ENCODE assay signal across 21 cellular contexts in genomic region chr5:102314328-102314727, GRCh38. TPM values are rescaled to one million over a fixed set of nuclear protein-coding genes. Genes with fewer than 3 reads are reported as not detected.
DNase-seq lines count a peak whose midpoint lies in the region; ATAC-seq, FAIRE-seq and TF ChIP-seq lines count a peak whose summit lies in the region.
"Had no signal": no experiment of that assay in that cellular context is flagged by ENCODE, and none has a peak within 500 bp of the region (broad histone marks: within the 10 kb centered on the region; RNA-seq: fewer than 3 reads in every experiment).

No MANE protein-coding gene starts in this region.

- TF ChIP-seq RAD21 in K562 (CRISPR knock-in tag; conservative IDR thresholded peaks at IDR 0.05 in 1 of 2, IDR thresholded peaks at IDR 0.05 in 1 of 2), result no peak

- H3K9me3 ChIP-seq in breast epithelium, result no peaks in the 10 kb centered on the region
- H3K9me3 ChIP-seq in Loucy (ENCODE audit: insufficient read depth, low read depth, low read length), result no peaks in the 10 kb centered on the region
- no peaks in the 10 kb centered on the region for H3K9me3 ChIP-seq in K562 (replicated peaks; ENCODE audit: control insufficient read depth, insufficient read depth, low read depth, low read length)
- H3K9me3 ChIP-seq: SK-N-SH had no signal

- H4K20me1 ChIP-seq in Loucy (ENCODE audit: insufficient read depth, low read length, poor library complexity, severe bottlenecking) (no peaks in the 10 kb centered on the region), K562 (replicated peaks; ENCODE audit: control insufficient read depth, insufficient read depth, low read length) (no peaks in the 10 kb centered on the region)

- H3K4me2 ChIP-seq in Loucy (ENCODE audit: low read depth, low read length, poor library complexity, severe bottlenecking) (peak overlapping the region; percentile 51), K562 (ENCODE audit: insufficient read depth, low read length) (no peak overlapping the region)
- H3K4me2 ChIP-seq: KMS-11, SK-N-SH had no signal

- TF ChIP-seq EP300 in K562 (IDR thresholded peaks at IDR 0.05; ENCODE audit: low read length), result no peak

- no peak overlapping the region for H3K27ac Mint-ChIP-seq in MCF 10A (ENCODE audit: low read depth, unreplicated experiment)
- H3K27ac Mint-ChIP-seq: CD4-positive, CD25-positive, alpha-beta regulatory T cell; T-cell had no signal

- in situ Hi-C loops in K562 (cut with MboI), result no loop called here

- TF ChIP-seq CTCF in MCF 10A (IDR thresholded peaks at IDR 0.05; ENCODE audit: unreplicated experiment) (no peak), breast epithelium (IDR thresholded peaks at IDR 0.05) (no peak), Loucy (conservative IDR thresholded peaks at IDR 0.05; ENCODE audit: low read length) (no peak), K562 (IDR thresholded peaks at IDR 0.05 in 2 of 3, conservative IDR thresholded peaks at IDR 0.05 in 1 of 3; ENCODE audit: insufficient read depth in 2 of 3, low read depth in 1 of 3, low read length in 3 of 3) (no peak)

- no peak for ATAC-seq in K562
- ATAC-seq: T-cell had no signal

- 0% methylated on average over 1 of the region's 1 CpG for WGBS in K562 (ENCODE audit: insufficient coverage, low coverage, missing lambda C conversion rate)

- H3K79me2 ChIP-seq in Loucy (ENCODE audit: insufficient read depth, low read length), result no peaks in the 10 kb centered on the region
- no peaks in the 10 kb centered on the region for H3K79me2 ChIP-seq in K562 (ENCODE audit: control insufficient read depth, insufficient read depth, low read length)

- FAIRE-seq in K562 (lab: Jason Lieb, UNC), result no peak
- FAIRE-seq: GM18507 had no signal

- no peaks in the 10 kb centered on the region for H3F3A ChIP-seq in Loucy (ENCODE audit: low read depth)

- H3K27me3 ChIP-seq in breast epithelium (no peaks in the 10 kb centered on the region), Loucy (ENCODE audit: insufficient read depth, low read length, poor library complexity, severe bottlenecking) (no peaks in the 10 kb centered on the region), K562 (ENCODE audit: control insufficient read depth in 2 of 2, insufficient read depth in 2 of 2, low read length in 2 of 2) (no peaks in the 10 kb centered on the region)

- no peaks in the 10 kb centered on the region for H3K36me3 Mint-ChIP-seq in MCF 10A (ENCODE audit: insufficient read depth, unreplicated experiment)
- H3K36me3 Mint-ChIP-seq: CD4-positive, CD25-positive, alpha-beta regulatory T cell; T-cell had no signal

- H3K27me3 Mint-ChIP-seq in MCF 10A (ENCODE audit: insufficient read depth, unreplicated experiment), result no peaks in the 10 kb centered on the region
- H3K27me3 Mint-ChIP-seq: CD4-positive, CD25-positive, alpha-beta regulatory T cell; T-cell had no signal

- no peaks in the 10 kb centered on the region for H3K9me1 ChIP-seq in K562 (ENCODE audit: control insufficient read depth, insufficient read depth, low read length)

- H3K9ac ChIP-seq in Loucy (ENCODE audit: low read depth, low read length, poor library complexity, severe bottlenecking) (peak overlapping the region; percentile 33), K562 (ENCODE audit: insufficient read depth in 1 of 2, low read depth in 2 of 2, low read length in 2 of 2) (no peak overlapping the region)
- H3K9ac ChIP-seq: GM23248, KMS-11, SK-N-SH had no signal

- DNase-seq in MCF 10A (ENCODE audit: unreplicated experiment) (peak; percentile 23), breast epithelium (ENCODE audit: low spot score in 2 of 2) (no peak), K562 (ENCODE audit: extremely low read depth in 1 of 4, low spot score in 3 of 4) (no peak), C1 segment of cervical spinal cord (lab: John Stamatoyannopoulos, UW) (no peak), NCI-H187 treated with DMSO at 0.1 percent for 48 hours (lab: John Stamatoyannopoulos, UW) (no peak), NCI-H524 treated with DMSO at 0.1 percent for 48 hours (lab: John Stamatoyannopoulos, UW) (no peak)
- DNase-seq: Calu3; CD4-positive, CD25-positive, alpha-beta regulatory T cell; GM23248; HCEC 1CT; MM.1S; NCI-H1092 treated with DMSO at 0.1 percent for 48 hours; NCI-H1694 treated with DMSO at 0.1 percent for 48 hours; NCI-H2227 treated with DMSO at 0.1 percent for 48 hours; SHP77; T-cell; T-helper 9 cell had no signal

- H3K36me3 ChIP-seq in breast epithelium (no peaks in the 10 kb centered on the region), Loucy (ENCODE audit: insufficient read depth, low read length) (no peaks in the 10 kb centered on the region), K562 (ENCODE audit: control insufficient read depth, insufficient read depth, low read length) (no peaks in the 10 kb centered on the region)

- no peak overlapping the region for H3K4me3 Mint-ChIP-seq in MCF 10A (ENCODE audit: unreplicated experiment)
- H3K4me3 Mint-ChIP-seq: CD4-positive, CD25-positive, alpha-beta regulatory T cell; T-cell had no signal

- H3K9me3 Mint-ChIP-seq in MCF 10A (ENCODE audit: unreplicated experiment), result no peaks in the 10 kb centered on the region
- H3K9me3 Mint-ChIP-seq: T-cell had no signal

- H3K4me1 Mint-ChIP-seq in MCF 10A (ENCODE audit: insufficient read depth, unreplicated experiment), result no peaks in the 10 kb centered on the region
- H3K4me1 Mint-ChIP-seq: CD4-positive, CD25-positive, alpha-beta regulatory T cell; T-cell had no signal

- CTCF ChIA-PET in MCF 10A (lab: Yijun Ruan, JAX), result no interaction called here
- CTCF ChIA-PET in K562 (lab: Yijun Ruan, JAX; ENCODE audit: low intra/inter-chr PET ratio), result no interaction called here

- no peak for TF ChIP-seq POLR2A in breast epithelium (IDR thresholded peaks at IDR 0.05)
- no peak for TF ChIP-seq POLR2A in K562 (conservative IDR thresholded peaks at IDR 0.05)

- H3K4me1 ChIP-seq in breast epithelium, result no peaks in the 10 kb centered on the region
- H3K4me1 ChIP-seq in Loucy (ENCODE audit: insufficient read depth, low read length, poor library complexity, severe bottlenecking), result peaks cover 15% of the 10 kb centered on the region
- H3K4me1 ChIP-seq in K562 (replicated peaks in 1 of 2; ENCODE audit: control insufficient read depth in 2 of 2, insufficient read depth in 2 of 2, low read length in 2 of 2), result no peaks in the 10 kb centered on the region

- H2AFZ ChIP-seq in Loucy (ENCODE audit: low read length) (no peak overlapping the region), K562 (ENCODE audit: low read depth, low read length) (no peak overlapping the region)
- H2AFZ ChIP-seq: GM23248 had no signal

- no peak overlapping the region for H3K4me3 ChIP-seq in breast epithelium
- H3K4me3 ChIP-seq in Loucy (ENCODE audit: low read length, poor library complexity, severe bottlenecking), result no peak overlapping the region
- no peak overlapping the region for H3K4me3 ChIP-seq in K562
- H3K4me3 ChIP-seq: GM23248 had no signal

- POLR2A ChIA-PET in MCF 10A (lab: Yijun Ruan, JAX), result interaction anchor here (0.6 kb wide), 1 partner anchor 944 kb away, joined by 3 read pairs; the partner anchor contains the start of gene MACIR
- POLR2A ChIA-PET in K562 (lab: Yijun Ruan, JAX), result no interaction called here

- no peak overlapping the region for H3K27ac ChIP-seq in breast epithelium
- no peak overlapping the region for H3K27ac ChIP-seq in K562 (ENCODE audit: extremely low read depth, low read depth, low read length)
- H3K27ac ChIP-seq: GM23248, KMS-11 had no signal

- no TSS peak for BruUV-seq in MCF 10A (replicated peaks; lab: Mats Ljungman, UMichigan)
- no TSS peak for BruUV-seq in K562 (replicated peaks; lab: Mats Ljungman, UMichigan)

- no peaks in the 10 kb centered on the region for H3K9me2 ChIP-seq in Loucy (replicated peaks; ENCODE audit: low read depth, low read length)
- H3K9me2 ChIP-seq: SK-N-SH had no signal

- intact Hi-C loops in MCF 10A (cut with micrococcal nuclease) (no loop called here), breast epithelium (cut with DNase I; ENCODE audit: low total_unique reads) (no loop called here), K562 (cut with micrococcal nuclease) (no loop called here)

TF ChIP-seq in K562, 482 proteins besides CTCF, POLR2A, EP300 and RAD21:
- TF ChIP-seq NFIX (CRISPR knock-in tag; IDR thresholded peaks at IDR 0.05; ENCODE audit: low read depth), result peak; percentile 33; the same call in 1 of the 2 replicates
- peak; percentile 60 for TF ChIP-seq NFIC (IDR thresholded peaks at IDR 0.05)
- TF ChIP-seq ZNF785 (CRISPR knock-in tag; IDR thresholded peaks at IDR 0.05), result no peak
TF ChIP-seq in K562: peak in this region for 2.

RNA-seq across cellular contexts. Expression of gene SLCO4C1, which starts 18.2 kb away (rescaled TPM):
- total RNA-seq in MCF 10A (2022) (not detected in 2 replicates), breast epithelium (under 1 TPM in 2 of 3 donors, not detected in 1; 0.66 to 0.73 TPM), K562 (2014; rRNA removed) (0.04 and 0.09 TPM in 2 replicates), K562 (2014; rRNA removed; fragmentation: Illumina TruSeq; extraction: Trizol) (0.15 and 0.16 TPM in 2 replicates), K562 (2015; rRNA removed; fragmentation: Illumina TruSeq; extraction: Trizol) (0.07 and 0.11 TPM in 2 replicates), K562 (2021) (0.11 and 0.16 TPM in 2 replicates)
- total RNA-seq in K562 (2011; cell fraction: chromatin; rRNA removed; ENCODE audit: low replicate concordance), result 0.49 and 0.63 TPM in 2 replicates
- total RNA-seq in K562 (2011; cell fraction: nucleolus; rRNA removed), result 0.39 and 0.50 TPM in 2 replicates
- 0.59 and 1.1 TPM in 2 replicates for total RNA-seq in K562 (2011; cell fraction: nucleoplasm; rRNA removed)
- polyA plus RNA-seq in K562 (2011; rRNA removed) (0.28 and 1.1 TPM in 2 replicates), K562 (2014; fragmentation: Illumina TruSeq; extraction: Trizol) (0.11 and 0.12 TPM in 2 replicates), K562 (2014; fragmentation: Nextera tagmentation; extraction: Ambion mirVana) (under 1 TPM in 1 of 2 experiments, not detected in 1; 0.04 TPM), K562 (2014; rRNA removed) (0.20 and 0.22 TPM in 2 replicates)
- 0.15 and 0.25 TPM in 2 replicates for polyA plus RNA-seq in K562 (2011; cell fraction: cytosol; rRNA removed)
- polyA plus RNA-seq in K562 (2011; cell fraction: nucleus; rRNA removed), result 0.14 and 0.41 TPM in 2 replicates
- polyA plus RNA-seq in K562 (2012), result 0.10 and 0.12 TPM in 2 replicates
- polyA minus RNA-seq in K562 (2011; rRNA and poly(A)+ RNA removed), result 0.30 and 1.6 TPM in 2 replicates
- 0.48 TPM in 1 of 2 replicates, not detected in the other for polyA minus RNA-seq in K562 (2011; cell fraction: cytosol; rRNA and poly(A)+ RNA removed)
- 0.33 and 0.54 TPM in 2 replicates for polyA minus RNA-seq in K562 (2011; cell fraction: nucleus; rRNA and poly(A)+ RNA removed)
- total RNA-seq: CD4-positive, CD25-positive, alpha-beta regulatory T cell; GM23248 had no signal
- polyA plus RNA-seq: CD4-positive, CD25-positive, alpha-beta regulatory T cell; GM23248; SK-N-SH had no signal
